ENCODE assay signal across 1 cellular context in the genomic region with DNA sequence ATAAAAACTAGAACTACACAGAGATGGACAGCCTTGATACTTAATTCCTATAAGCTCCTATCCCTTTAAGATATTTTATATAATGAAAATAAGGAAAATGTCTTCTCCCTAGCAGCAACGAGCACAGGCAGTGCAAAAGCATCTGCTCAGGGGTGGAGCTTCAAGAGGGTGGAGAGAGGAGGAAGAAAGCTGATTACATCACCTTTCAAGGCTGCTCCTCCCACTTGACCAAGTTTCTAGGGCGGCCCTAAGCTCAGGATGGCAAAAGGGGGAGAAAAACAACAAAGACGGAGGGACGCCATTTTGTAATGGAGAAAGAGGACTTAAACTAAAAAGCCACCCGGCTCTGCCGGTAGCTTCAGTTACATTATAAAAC.
TF ChIP-seq lines count a peak whose summit lies in the region.

No MANE protein-coding gene starts in this region.

TF ChIP-seq in K562, 482 proteins besides CTCF, POLR2A, EP300 and RAD21 (continues in another document):
- TF ChIP-seq ZSCAN32 (CRISPR knock-in tag; IDR thresholded peaks at IDR 0.05) (peak; percentile 14; the same call in 1 of the 2 replicates), ELF4 (CRISPR knock-in tag; IDR thresholded peaks at IDR 0.05) (peak; percentile 5; the same call in 1 of the 2 replicates), ESRRA (IDR thresholded peaks at IDR 0.05; ENCODE audit: borderline replicate concordance, low read depth) (no peak), CHCHD3 (CRISPR knock-in tag; IDR thresholded peaks at IDR 0.05) (no peak), ATF7 (IDR thresholded peaks at IDR 0.05) (peak; percentile 98), GTF2E2 (tag; IDR thresholded peaks at IDR 0.05) (peak; percentile 74; the same call in 1 of the 2 replicates), ZNF707 (CRISPR knock-in tag; conservative IDR thresholded peaks at IDR 0.05) (no peak), HSF4 (CRISPR knock-in tag; IDR thresholded peaks at IDR 0.05; ENCODE audit: borderline replicate concordance) (no peak), EGR1 (conservative IDR thresholded peaks at IDR 0.05) (no peak; the same call in 1 of the 2 replicates), RFX7 (CRISPR knock-in tag; IDR thresholded peaks at IDR 0.05) (no peak), TAF9B (IDR thresholded peaks at IDR 0.05; ENCODE audit: partially characterized antibody) (peak; percentile 77), SP1 (CRISPR knock-in tag; IDR thresholded peaks at IDR 0.05) (peak; percentile 66), L3MBTL2 (IDR thresholded peaks at IDR 0.05) (peak; percentile 23; the same call in 1 of the 2 replicates), NEUROD1 (IDR thresholded peaks at IDR 0.05; ENCODE audit: borderline replicate concordance, low read depth, low read length, partially characterized antibody) (no peak), SMC3 (conservative IDR thresholded peaks at IDR 0.05; ENCODE audit: insufficient read depth, low read depth, low read length) (no peak), NFIC (IDR thresholded peaks at IDR 0.05) (no peak), MYC (IDR thresholded peaks at IDR 0.05; ENCODE audit: low read depth, low read length) (peak; percentile 75), MYC (CRISPR knock-in tag; IDR thresholded peaks at IDR 0.05; ENCODE audit: borderline replicate concordance, low read depth) (no peak), SRF (CRISPR knock-in tag; IDR thresholded peaks at IDR 0.05) (peak in 1 of 2 experiments; percentile 55; a peak in 1 of 4 replicates), MYNN (IDR thresholded peaks at IDR 0.05) (peak; percentile 51; the same call in 1 of the 2 replicates), MYNN (CRISPR knock-in tag; IDR thresholded peaks at IDR 0.05) (no peak), PTBP1 (IDR thresholded peaks at IDR 0.05; ENCODE audit: low read depth, low read length) (no peak), MXI1 (IDR thresholded peaks at IDR 0.05; ENCODE audit: low read depth, low read length) (peak; percentile 55; the same call in 1 of the 2 replicates), NR2C2 (CRISPR knock-in tag; IDR thresholded peaks at IDR 0.05) (no peak), NR2C2 (tag; IDR thresholded peaks at IDR 0.05) (peak; percentile 63; the same call in 1 of the 2 replicates), BCOR (IDR thresholded peaks at IDR 0.05) (no peak)
- TF ChIP-seq, protein P1, sequence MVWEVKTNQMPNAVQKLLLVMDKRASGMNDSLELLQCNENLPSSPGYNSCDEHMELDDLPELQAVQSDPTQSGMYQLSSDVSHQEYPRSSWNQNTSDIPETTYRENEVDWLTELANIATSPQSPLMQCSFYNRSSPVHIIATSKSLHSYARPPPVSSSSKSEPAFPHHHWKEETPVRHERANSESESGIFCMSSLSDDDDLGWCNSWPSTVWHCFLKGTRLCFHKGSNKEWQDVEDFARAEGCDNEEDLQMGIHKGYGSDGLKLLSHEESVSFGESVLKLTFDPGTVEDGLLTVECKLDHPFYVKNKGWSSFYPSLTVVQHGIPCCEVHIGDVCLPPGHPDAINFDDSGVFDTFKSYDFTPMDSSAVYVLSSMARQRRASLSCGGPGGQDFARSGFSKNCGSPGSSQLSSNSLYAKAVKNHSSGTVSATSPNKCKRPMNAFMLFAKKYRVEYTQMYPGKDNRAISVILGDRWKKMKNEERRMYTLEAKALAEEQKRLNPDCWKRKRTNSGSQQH (CRISPR knock-in tag; IDR thresholded peaks at IDR 0.05), result no peak; the same call in 1 of the 2 replicates
- TF ChIP-seq, protein P2, sequence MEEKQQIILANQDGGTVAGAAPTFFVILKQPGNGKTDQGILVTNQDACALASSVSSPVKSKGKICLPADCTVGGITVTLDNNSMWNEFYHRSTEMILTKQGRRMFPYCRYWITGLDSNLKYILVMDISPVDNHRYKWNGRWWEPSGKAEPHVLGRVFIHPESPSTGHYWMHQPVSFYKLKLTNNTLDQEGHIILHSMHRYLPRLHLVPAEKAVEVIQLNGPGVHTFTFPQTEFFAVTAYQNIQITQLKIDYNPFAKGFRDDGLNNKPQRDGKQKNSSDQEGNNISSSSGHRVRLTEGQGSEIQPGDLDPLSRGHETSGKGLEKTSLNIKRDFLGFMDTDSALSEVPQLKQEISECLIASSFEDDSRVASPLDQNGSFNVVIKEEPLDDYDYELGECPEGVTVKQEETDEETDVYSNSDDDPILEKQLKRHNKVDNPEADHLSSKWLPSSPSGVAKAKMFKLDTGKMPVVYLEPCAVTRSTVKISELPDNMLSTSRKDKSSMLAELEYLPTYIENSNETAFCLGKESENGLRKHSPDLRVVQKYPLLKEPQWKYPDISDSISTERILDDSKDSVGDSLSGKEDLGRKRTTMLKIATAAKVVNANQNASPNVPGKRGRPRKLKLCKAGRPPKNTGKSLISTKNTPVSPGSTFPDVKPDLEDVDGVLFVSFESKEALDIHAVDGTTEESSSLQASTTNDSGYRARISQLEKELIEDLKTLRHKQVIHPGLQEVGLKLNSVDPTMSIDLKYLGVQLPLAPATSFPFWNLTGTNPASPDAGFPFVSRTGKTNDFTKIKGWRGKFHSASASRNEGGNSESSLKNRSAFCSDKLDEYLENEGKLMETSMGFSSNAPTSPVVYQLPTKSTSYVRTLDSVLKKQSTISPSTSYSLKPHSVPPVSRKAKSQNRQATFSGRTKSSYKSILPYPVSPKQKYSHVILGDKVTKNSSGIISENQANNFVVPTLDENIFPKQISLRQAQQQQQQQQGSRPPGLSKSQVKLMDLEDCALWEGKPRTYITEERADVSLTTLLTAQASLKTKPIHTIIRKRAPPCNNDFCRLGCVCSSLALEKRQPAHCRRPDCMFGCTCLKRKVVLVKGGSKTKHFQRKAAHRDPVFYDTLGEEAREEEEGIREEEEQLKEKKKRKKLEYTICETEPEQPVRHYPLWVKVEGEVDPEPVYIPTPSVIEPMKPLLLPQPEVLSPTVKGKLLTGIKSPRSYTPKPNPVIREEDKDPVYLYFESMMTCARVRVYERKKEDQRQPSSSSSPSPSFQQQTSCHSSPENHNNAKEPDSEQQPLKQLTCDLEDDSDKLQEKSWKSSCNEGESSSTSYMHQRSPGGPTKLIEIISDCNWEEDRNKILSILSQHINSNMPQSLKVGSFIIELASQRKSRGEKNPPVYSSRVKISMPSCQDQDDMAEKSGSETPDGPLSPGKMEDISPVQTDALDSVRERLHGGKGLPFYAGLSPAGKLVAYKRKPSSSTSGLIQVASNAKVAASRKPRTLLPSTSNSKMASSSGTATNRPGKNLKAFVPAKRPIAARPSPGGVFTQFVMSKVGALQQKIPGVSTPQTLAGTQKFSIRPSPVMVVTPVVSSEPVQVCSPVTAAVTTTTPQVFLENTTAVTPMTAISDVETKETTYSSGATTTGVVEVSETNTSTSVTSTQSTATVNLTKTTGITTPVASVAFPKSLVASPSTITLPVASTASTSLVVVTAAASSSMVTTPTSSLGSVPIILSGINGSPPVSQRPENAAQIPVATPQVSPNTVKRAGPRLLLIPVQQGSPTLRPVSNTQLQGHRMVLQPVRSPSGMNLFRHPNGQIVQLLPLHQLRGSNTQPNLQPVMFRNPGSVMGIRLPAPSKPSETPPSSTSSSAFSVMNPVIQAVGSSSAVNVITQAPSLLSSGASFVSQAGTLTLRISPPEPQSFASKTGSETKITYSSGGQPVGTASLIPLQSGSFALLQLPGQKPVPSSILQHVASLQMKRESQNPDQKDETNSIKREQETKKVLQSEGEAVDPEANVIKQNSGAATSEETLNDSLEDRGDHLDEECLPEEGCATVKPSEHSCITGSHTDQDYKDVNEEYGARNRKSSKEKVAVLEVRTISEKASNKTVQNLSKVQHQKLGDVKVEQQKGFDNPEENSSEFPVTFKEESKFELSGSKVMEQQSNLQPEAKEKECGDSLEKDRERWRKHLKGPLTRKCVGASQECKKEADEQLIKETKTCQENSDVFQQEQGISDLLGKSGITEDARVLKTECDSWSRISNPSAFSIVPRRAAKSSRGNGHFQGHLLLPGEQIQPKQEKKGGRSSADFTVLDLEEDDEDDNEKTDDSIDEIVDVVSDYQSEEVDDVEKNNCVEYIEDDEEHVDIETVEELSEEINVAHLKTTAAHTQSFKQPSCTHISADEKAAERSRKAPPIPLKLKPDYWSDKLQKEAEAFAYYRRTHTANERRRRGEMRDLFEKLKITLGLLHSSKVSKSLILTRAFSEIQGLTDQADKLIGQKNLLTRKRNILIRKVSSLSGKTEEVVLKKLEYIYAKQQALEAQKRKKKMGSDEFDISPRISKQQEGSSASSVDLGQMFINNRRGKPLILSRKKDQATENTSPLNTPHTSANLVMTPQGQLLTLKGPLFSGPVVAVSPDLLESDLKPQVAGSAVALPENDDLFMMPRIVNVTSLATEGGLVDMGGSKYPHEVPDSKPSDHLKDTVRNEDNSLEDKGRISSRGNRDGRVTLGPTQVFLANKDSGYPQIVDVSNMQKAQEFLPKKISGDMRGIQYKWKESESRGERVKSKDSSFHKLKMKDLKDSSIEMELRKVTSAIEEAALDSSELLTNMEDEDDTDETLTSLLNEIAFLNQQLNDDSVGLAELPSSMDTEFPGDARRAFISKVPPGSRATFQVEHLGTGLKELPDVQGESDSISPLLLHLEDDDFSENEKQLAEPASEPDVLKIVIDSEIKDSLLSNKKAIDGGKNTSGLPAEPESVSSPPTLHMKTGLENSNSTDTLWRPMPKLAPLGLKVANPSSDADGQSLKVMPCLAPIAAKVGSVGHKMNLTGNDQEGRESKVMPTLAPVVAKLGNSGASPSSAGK (IDR thresholded peaks at IDR 0.05), result no peak
- TF ChIP-seq, protein P3, sequence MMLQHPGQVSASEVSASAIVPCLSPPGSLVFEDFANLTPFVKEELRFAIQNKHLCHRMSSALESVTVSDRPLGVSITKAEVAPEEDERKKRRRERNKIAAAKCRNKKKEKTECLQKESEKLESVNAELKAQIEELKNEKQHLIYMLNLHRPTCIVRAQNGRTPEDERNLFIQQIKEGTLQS (IDR thresholded peaks at IDR 0.05), result peak; percentile 99
- TF ChIP-seq, protein P3 (CRISPR knock-in tag; conservative IDR thresholded peaks at IDR 0.05), result no peak; the same call in 1 of the 2 replicates
- TF ChIP-seq, protein P4, sequence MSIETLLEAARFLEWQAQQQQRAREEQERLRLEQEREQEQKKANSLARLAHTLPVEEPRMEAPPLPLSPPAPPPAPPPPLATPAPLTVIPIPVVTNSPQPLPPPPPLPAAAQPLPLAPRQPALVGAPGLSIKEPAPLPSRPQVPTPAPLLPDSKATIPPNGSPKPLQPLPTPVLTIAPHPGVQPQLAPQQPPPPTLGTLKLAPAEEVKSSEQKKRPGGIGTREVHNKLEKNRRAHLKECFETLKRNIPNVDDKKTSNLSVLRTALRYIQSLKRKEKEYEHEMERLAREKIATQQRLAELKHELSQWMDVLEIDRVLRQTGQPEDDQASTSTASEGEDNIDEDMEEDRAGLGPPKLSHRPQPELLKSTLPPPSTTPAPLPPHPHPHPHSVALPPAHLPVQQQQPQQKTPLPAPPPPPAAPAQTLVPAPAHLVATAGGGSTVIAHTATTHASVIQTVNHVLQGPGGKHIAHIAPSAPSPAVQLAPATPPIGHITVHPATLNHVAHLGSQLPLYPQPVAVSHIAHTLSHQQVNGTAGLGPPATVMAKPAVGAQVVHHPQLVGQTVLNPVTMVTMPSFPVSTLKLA (conservative IDR thresholded peaks at IDR 0.05), result peak; percentile 9 to 47; a peak in 2 of 4 replicates
- TF ChIP-seq, protein P5, sequence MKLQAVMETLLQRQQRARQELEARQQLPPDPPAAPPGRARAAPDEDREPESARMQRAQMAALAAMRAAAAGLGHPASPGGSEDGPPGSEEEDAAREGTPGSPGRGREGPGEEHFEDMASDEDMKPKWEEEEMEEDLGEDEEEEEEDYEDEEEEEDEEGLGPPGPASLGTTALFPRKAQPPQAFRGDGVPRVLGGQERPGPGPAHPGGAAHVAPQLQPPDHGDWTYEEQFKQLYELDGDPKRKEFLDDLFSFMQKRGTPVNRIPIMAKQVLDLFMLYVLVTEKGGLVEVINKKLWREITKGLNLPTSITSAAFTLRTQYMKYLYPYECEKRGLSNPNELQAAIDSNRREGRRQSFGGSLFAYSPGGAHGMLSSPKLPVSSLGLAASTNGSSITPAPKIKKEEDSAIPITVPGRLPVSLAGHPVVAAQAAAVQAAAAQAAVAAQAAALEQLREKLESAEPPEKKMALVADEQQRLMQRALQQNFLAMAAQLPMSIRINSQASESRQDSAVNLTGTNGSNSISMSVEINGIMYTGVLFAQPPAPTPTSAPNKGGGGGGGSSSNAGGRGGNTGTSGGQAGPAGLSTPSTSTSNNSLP (IDR thresholded peaks at IDR 0.05; ENCODE audit: borderline replicate concordance, low read depth, low read length), result peak; percentile 55; the same call in 1 of the 2 replicates
- TF ChIP-seq, protein P6, sequence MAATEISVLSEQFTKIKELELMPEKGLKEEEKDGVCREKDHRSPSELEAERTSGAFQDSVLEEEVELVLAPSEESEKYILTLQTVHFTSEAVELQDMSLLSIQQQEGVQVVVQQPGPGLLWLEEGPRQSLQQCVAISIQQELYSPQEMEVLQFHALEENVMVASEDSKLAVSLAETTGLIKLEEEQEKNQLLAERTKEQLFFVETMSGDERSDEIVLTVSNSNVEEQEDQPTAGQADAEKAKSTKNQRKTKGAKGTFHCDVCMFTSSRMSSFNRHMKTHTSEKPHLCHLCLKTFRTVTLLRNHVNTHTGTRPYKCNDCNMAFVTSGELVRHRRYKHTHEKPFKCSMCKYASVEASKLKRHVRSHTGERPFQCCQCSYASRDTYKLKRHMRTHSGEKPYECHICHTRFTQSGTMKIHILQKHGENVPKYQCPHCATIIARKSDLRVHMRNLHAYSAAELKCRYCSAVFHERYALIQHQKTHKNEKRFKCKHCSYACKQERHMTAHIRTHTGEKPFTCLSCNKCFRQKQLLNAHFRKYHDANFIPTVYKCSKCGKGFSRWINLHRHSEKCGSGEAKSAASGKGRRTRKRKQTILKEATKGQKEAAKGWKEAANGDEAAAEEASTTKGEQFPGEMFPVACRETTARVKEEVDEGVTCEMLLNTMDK (IDR thresholded peaks at IDR 0.05; ENCODE audit: borderline replicate concordance, insufficient read depth, low read depth, low read length, poor library complexity, severe bottlenecking), result no peak
- TF ChIP-seq, protein P7, sequence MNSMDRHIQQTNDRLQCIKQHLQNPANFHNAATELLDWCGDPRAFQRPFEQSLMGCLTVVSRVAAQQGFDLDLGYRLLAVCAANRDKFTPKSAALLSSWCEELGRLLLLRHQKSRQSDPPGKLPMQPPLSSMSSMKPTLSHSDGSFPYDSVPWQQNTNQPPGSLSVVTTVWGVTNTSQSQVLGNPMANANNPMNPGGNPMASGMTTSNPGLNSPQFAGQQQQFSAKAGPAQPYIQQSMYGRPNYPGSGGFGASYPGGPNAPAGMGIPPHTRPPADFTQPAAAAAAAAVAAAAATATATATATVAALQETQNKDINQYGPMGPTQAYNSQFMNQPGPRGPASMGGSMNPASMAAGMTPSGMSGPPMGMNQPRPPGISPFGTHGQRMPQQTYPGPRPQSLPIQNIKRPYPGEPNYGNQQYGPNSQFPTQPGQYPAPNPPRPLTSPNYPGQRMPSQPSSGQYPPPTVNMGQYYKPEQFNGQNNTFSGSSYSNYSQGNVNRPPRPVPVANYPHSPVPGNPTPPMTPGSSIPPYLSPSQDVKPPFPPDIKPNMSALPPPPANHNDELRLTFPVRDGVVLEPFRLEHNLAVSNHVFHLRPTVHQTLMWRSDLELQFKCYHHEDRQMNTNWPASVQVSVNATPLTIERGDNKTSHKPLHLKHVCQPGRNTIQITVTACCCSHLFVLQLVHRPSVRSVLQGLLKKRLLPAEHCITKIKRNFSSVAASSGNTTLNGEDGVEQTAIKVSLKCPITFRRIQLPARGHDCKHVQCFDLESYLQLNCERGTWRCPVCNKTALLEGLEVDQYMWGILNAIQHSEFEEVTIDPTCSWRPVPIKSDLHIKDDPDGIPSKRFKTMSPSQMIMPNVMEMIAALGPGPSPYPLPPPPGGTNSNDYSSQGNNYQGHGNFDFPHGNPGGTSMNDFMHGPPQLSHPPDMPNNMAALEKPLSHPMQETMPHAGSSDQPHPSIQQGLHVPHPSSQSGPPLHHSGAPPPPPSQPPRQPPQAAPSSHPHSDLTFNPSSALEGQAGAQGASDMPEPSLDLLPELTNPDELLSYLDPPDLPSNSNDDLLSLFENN (IDR thresholded peaks at IDR 0.05; ENCODE audit: low read depth in 2 of 2, low read length in 2 of 2), result peak in 1 of 2 experiments; percentile 31; a peak in 1 of 4 replicates
